In genomic region chr5:43553381-43553780, GRCh38 we compare ENCODE assay signal across 21 cellular contexts. TPM values are rescaled to one million over a fixed set of nuclear protein-coding genes. Genes with fewer than 3 reads are reported as not detected.
DNase-seq lines count a peak whose midpoint lies in the region; ATAC-seq and TF ChIP-seq lines count a peak whose summit lies in the region.
"Had no signal": no experiment of that assay in that cellular context is flagged by ENCODE, and none has a peak within 500 bp of the region (broad histone marks: within the 10 kb centered on the region; RNA-seq: fewer than 3 reads in every experiment).

No MANE protein-coding gene starts in this region.

- H3K27me3 ChIP-seq in CD4-positive, CD25-positive, alpha-beta regulatory T cell (ENCODE audit: control insufficient read depth, insufficient read depth, low read length), result no peaks in the 10 kb centered on the region
- no peaks in the 10 kb centered on the region for H3K27me3 ChIP-seq in Karpas-422 (ENCODE audit: low read length)
- no peaks in the 10 kb centered on the region for H3K27me3 ChIP-seq in mesendoderm (ENCODE audit: insufficient read depth, low read length, poor library complexity)
- H3K27me3 ChIP-seq: body of pancreas, sigmoid colon, stomach had no signal

- H3K56ac ChIP-seq in mesendoderm (ENCODE audit: low read length), result no peak overlapping the region

- H3K36me3 Mint-ChIP-seq in CD4-positive, CD25-positive, alpha-beta regulatory T cell, result peaks cover 10% of the 10 kb centered on the region

- no peak overlapping the region for H3K23ac ChIP-seq in mesendoderm (ENCODE audit: low read length)

- no peak for TF ChIP-seq CTCF in astrocyte of the spinal cord (IDR thresholded peaks at IDR 0.05; ENCODE audit: low read depth, low read length)

- no peak overlapping the region for H3K27ac ChIP-seq in CD4-positive, CD25-positive, alpha-beta regulatory T cell (ENCODE audit: insufficient read depth, low read length, poor library complexity, severe bottlenecking)
- H3K27ac ChIP-seq in Karpas-422 (ENCODE audit: low read length), result no peak overlapping the region
- H3K27ac ChIP-seq in mesendoderm (ENCODE audit: low read depth, low read length), result no peak overlapping the region
- H3K27ac ChIP-seq: body of pancreas, sigmoid colon, stomach had no signal

- H2AFZ ChIP-seq in Karpas-422 (ENCODE audit: low read length), result no peak overlapping the region

- in situ Hi-C loops in astrocyte of the spinal cord (cut with HindIII; ENCODE audit: low sequenced_read_pairs), result no loop called here

- no peaks in the 10 kb centered on the region for H3K9me3 ChIP-seq in CD4-positive, CD25-positive, alpha-beta regulatory T cell (ENCODE audit: control insufficient read depth in 2 of 2, low read length in 2 of 2)
- no peaks in the 10 kb centered on the region for H3K9me3 ChIP-seq in Karpas-422 (ENCODE audit: low read length)
- H3K9me3 ChIP-seq: body of pancreas, sigmoid colon, stomach had no signal

- no peaks in the 10 kb centered on the region for H3K27me3 Mint-ChIP-seq in CD4-positive, CD25-positive, alpha-beta regulatory T cell
- H3K27me3 Mint-ChIP-seq: activated CD4-positive, alpha-beta memory T cell treated with anti-CD3 and anti-CD28 coated beads, Interleukin-2, amount 10 ng/mL, durations not matched to agents 7 days and 5 days; activated T-cell treated with anti-CD3 and anti-CD28 coated beads, Interleukin-2, amount 50 U/mL, for 24 hours; CD4-positive, alpha-beta memory T cell; T-helper 17 cell had no signal

- H3K4me3 Mint-ChIP-seq in CD4-positive, CD25-positive, alpha-beta regulatory T cell, result no peak overlapping the region
- H3K4me3 Mint-ChIP-seq: activated CD4-positive, alpha-beta memory T cell treated with anti-CD3 and anti-CD28 coated beads, Interleukin-2, amount 10 ng/mL, durations not matched to agents 7 days and 5 days; activated T-cell treated with anti-CD3 and anti-CD28 coated beads, Interleukin-2, amount 50 U/mL, for 24 hours; CD4-positive, alpha-beta memory T cell; T-helper 17 cell had no signal

- H3K18ac ChIP-seq in mesendoderm (ENCODE audit: low read length), result no peak overlapping the region

- no peak overlapping the region for H2BK120ac ChIP-seq in mesendoderm (ENCODE audit: low read depth, low read length)

- no peaks in the 10 kb centered on the region for H4K20me1 ChIP-seq in Karpas-422 (ENCODE audit: insufficient read depth, low read depth, low read length)

- no peak overlapping the region for H2BK15ac ChIP-seq in mesendoderm (replicated peaks; ENCODE audit: low read depth)

- H3K9ac ChIP-seq in Karpas-422 (ENCODE audit: low read length) (no peak overlapping the region), mesendoderm (ENCODE audit: low read length) (no peak overlapping the region)

- H4K8ac ChIP-seq in mesendoderm (ENCODE audit: low read depth, low read length), result no peak overlapping the region

- no peak for ATAC-seq in CD4-positive, CD25-positive, alpha-beta regulatory T cell (ENCODE audit: low read depth in 2 of 2)
- ATAC-seq: body of pancreas, T-helper 17 cell had no signal

- no peaks in the 10 kb centered on the region for H3K9me2 ChIP-seq in Karpas-422 (replicated peaks; ENCODE audit: insufficient read depth, low read length)

- H3K4me2 ChIP-seq in Karpas-422 (ENCODE audit: low read depth, low read length, poor library complexity, severe bottlenecking), result peak overlapping the region; percentile 79
- H3K4me2 ChIP-seq in mesendoderm (ENCODE audit: low read length), result peak overlapping the region; percentile 20

- H3K9me3 Mint-ChIP-seq in CD4-positive, CD25-positive, alpha-beta regulatory T cell, result no peaks in the 10 kb centered on the region
- H3K9me3 Mint-ChIP-seq: activated CD4-positive, alpha-beta memory T cell treated with anti-CD3 and anti-CD28 coated beads, Interleukin-2, amount 10 ng/mL, durations not matched to agents 7 days and 5 days; activated T-cell treated with anti-CD3 and anti-CD28 coated beads, Interleukin-2, amount 50 U/mL, for 24 hours; CD4-positive, alpha-beta memory T cell had no signal

- peaks cover 29% of the 10 kb centered on the region for H3K36me3 ChIP-seq in CD4-positive, CD25-positive, alpha-beta regulatory T cell (ENCODE audit: control insufficient read depth, insufficient read depth, low read length)
- H3K36me3 ChIP-seq in Karpas-422 (ENCODE audit: insufficient read depth, low read length) (peaks cover 50% of the 10 kb centered on the region; the same call in 1 of the 2 replicates), mesendoderm (ENCODE audit: control insufficient read depth, insufficient read depth, low read length) (no peaks in the 10 kb centered on the region)

- H4K5ac ChIP-seq in mesendoderm (ENCODE audit: low read length), result no peak overlapping the region

- H2AK5ac ChIP-seq in mesendoderm (ENCODE audit: low read length), result no peak overlapping the region

- H3K4ac ChIP-seq in mesendoderm (ENCODE audit: low read depth, low read length), result no peak overlapping the region

- H3K27ac Mint-ChIP-seq in CD4-positive, CD25-positive, alpha-beta regulatory T cell, result no peak overlapping the region
- H3K27ac Mint-ChIP-seq: activated CD4-positive, alpha-beta memory T cell treated with anti-CD3 and anti-CD28 coated beads, Interleukin-2, amount 10 ng/mL, durations not matched to agents 7 days and 5 days; activated T-cell treated with anti-CD3 and anti-CD28 coated beads, Interleukin-2, amount 50 U/mL, for 24 hours; CD4-positive, alpha-beta memory T cell; T-helper 17 cell had no signal

- no CpG with 5 or more reads among the region's 2 CpGs for WGBS in mesendoderm (ENCODE audit: extremely low coverage, insufficient coverage, low lambda C conversion rate)

- no peak overlapping the region for H2BK5ac ChIP-seq in mesendoderm (ENCODE audit: low read length)

- H3K4me1 Mint-ChIP-seq in CD4-positive, CD25-positive, alpha-beta regulatory T cell, result peaks cover 13 to 34% (median 24%) of the 10 kb centered on the region in 4 donors

- peaks cover 6% of the 10 kb centered on the region for H3K79me1 ChIP-seq in mesendoderm (ENCODE audit: low read length)

- H3K79me2 ChIP-seq in Karpas-422 (ENCODE audit: low read length) (peaks cover 78% of the 10 kb centered on the region), mesendoderm (ENCODE audit: control insufficient read depth, insufficient read depth, low read length) (peaks cover 42% of the 10 kb centered on the region)

- DNase-seq in CD4-positive, CD25-positive, alpha-beta regulatory T cell, result no peak
- no peak for DNase-seq in Karpas-422
- DNase-seq in astrocyte of the spinal cord (ENCODE audit: low read depth, low spot score), result peak; percentile 41
- DNase-seq in mesendoderm, result peak; percentile 60
- DNase-seq in SIG-M5 (lab: John Stamatoyannopoulos, UW), result no peak
- DNase-seq in activated naive CD4-positive, alpha-beta T cell treated with Interleukin-2 at 50 U/mL for 16 hours, result no peak
- DNase-seq in activated CD4-positive, alpha-beta T cell treated with anti-CD3 and anti-CD28 coated beads for 48 hours, result no peak
- DNase-seq in NCI-H2196 treated with DMSO at 0.1 percent for 48 hours (lab: John Stamatoyannopoulos, UW; ENCODE audit: unreplicated experiment), result no peak
- DNase-seq: activated CD4-positive, alpha-beta memory T cell treated with anti-CD3 and anti-CD28 coated beads, Interleukin-2, amount 10 ng/mL, durations not matched to agents 7 days and 5 days; activated naive CD4-positive, alpha-beta T cell treated with anti-CD3 and anti-CD28 coated beads, Interleukin-2, amount 50 U/mL, for 16 hours; activated T-cell treated with anti-CD3 and anti-CD28 coated beads, Interleukin-2, amount 50 U/mL, for 24 hours; body of pancreas; CD4-positive, alpha-beta memory T cell; cortex of kidney; H7; NCI-H1694 treated with DMSO at 0.1 percent for 48 hours; SHP77; sigmoid colon; stimulated activated CD4-positive, alpha-beta T cell treated with anti-CD3 and anti-CD28 coated beads, Interleukin-2, amount 100 ng/mL, for 48 hours; stomach; T-helper 17 cell had no signal

- peak overlapping the region; percentile 95 for H3K4me3 ChIP-seq in CD4-positive, CD25-positive, alpha-beta regulatory T cell (ENCODE audit: low read depth, low read length)
- H3K4me3 ChIP-seq in Karpas-422 (ENCODE audit: low read length), result no peak overlapping the region
- H3K4me3 ChIP-seq in astrocyte of the spinal cord (ENCODE audit: low read depth, low read length), result no peak overlapping the region
- H3K4me3 ChIP-seq in mesendoderm (ENCODE audit: low read length), result no peak overlapping the region
- H3K4me3 ChIP-seq: body of pancreas, sigmoid colon, stomach had no signal

- H3K4me1 ChIP-seq in CD4-positive, CD25-positive, alpha-beta regulatory T cell (ENCODE audit: control insufficient read depth, insufficient read depth, low read length, poor library complexity, severe bottlenecking), result peaks cover 60% of the 10 kb centered on the region
- H3K4me1 ChIP-seq in Karpas-422 (ENCODE audit: low read length), result peaks cover 44% of the 10 kb centered on the region
- peaks cover 5% of the 10 kb centered on the region for H3K4me1 ChIP-seq in mesendoderm (ENCODE audit: control insufficient read depth, low read depth, low read length)

RNA-seq across cellular contexts. Expression of gene PAIP1, which starts 3.5 kb away (rescaled TPM):
- 31.2 TPM for total RNA-seq in CD4-positive, CD25-positive, alpha-beta regulatory T cell
- polyA plus RNA-seq in CD4-positive, CD25-positive, alpha-beta regulatory T cell, result 10 to 100 TPM; 42.8 to 49.6 (median 44.8) TPM
- 98.5 and 128 TPM in 2 replicates for total RNA-seq in Karpas-422 (2014; rRNA removed; shearing (Covaris generic); ENCODE audit: low replicate concordance)
- 82.6 TPM for polyA plus RNA-seq in mesendoderm (2013, experiment 1 of 2)
- 83.9 TPM for polyA plus RNA-seq in mesendoderm (2013, experiment 2 of 2)

RNA-seq across cellular contexts. Expression of gene C5orf34, which starts 38.4 kb away (rescaled TPM):
- total RNA-seq in CD4-positive, CD25-positive, alpha-beta regulatory T cell, result 0.81 TPM
- polyA plus RNA-seq in CD4-positive, CD25-positive, alpha-beta regulatory T cell, result under 1 TPM in 3 of 4 donors, not detected in 1; 0.75 to 0.87 (median 0.84) TPM
- 15.7 and 21.8 TPM in 2 replicates for total RNA-seq in Karpas-422 (2014; rRNA removed; shearing (Covaris generic); ENCODE audit: low replicate concordance)
- polyA plus RNA-seq in mesendoderm (2013, experiment 1 of 2), result 6.1 TPM
- polyA plus RNA-seq in mesendoderm (2013, experiment 2 of 2), result 6.6 TPM

RNA-seq across cellular contexts. Expression of gene NNT, which starts 49.6 kb away (rescaled TPM):
- 55.3 TPM for total RNA-seq in CD4-positive, CD25-positive, alpha-beta regulatory T cell
- 10 to 100 TPM; 46.2 to 64.1 (median 48.4) TPM for polyA plus RNA-seq in CD4-positive, CD25-positive, alpha-beta regulatory T cell
- total RNA-seq in Karpas-422 (2014; rRNA removed; shearing (Covaris generic); ENCODE audit: low replicate concordance), result 67.5 and 96.9 TPM in 2 replicates
- polyA plus RNA-seq in mesendoderm (2013, experiment 1 of 2), result 7.2 TPM
- 7.0 TPM for polyA plus RNA-seq in mesendoderm (2013, experiment 2 of 2)

Comparison
In these comparisons a context has a peak if more than half of its experiments do, and no peak if none do; other contexts are left out.
1. DNase-seq: peak in astrocyte of the spinal cord (single experiment) and mesendoderm (single experiment); none in CD4-positive, CD25-positive, alpha-beta regulatory T cell (0 of 3), Karpas-422 (single experiment), SIG-M5 (single experiment), activated naive CD4-positive, alpha-beta T cell treated with Interleukin-2 at 50 U/mL for 16 hours (single experiment), activated CD4-positive, alpha-beta T cell treated with anti-CD3 and anti-CD28 coated beads for 48 hours (single experiment) and NCI-H2196 treated with DMSO at 0.1 percent for 48 hours (single experiment).